Comparison of ENCODE assay signal across 9 cellular contexts in the genomic region with DNA sequence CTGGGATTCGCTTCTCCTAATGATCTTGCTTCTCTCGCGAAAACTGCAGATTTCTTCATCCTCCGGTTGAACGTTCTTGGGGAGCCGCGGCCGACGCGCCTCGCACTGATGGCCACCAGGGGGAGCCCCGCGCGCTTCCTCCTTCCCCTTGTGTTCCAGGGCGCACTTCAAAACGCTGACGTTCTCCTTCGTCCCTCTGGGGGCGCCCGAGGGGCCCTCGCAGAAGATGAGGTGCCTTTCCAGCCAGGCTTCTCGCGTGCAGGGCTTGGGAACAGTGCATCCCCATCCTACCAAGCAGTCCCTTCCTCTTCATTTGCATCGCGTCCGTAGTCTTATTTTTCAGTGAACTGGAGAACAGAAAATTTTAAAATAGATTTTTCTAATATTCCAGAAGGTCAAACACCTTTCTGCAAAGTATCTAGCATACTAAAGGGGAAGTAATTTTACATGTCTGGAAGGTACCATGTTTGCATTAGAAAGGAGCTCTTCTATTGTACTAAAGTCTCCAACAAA. TPM values are rescaled to one million over a fixed set of nuclear protein-coding genes. Genes with fewer than 3 reads are reported as not detected.
DNase-seq lines count a peak whose midpoint lies in the region; ATAC-seq and TF ChIP-seq lines count a peak whose summit lies in the region.
"Had no signal": no experiment of that assay in that cellular context is flagged by ENCODE, and none has a peak within 500 bp of the region (broad histone marks: within the 10 kb centered on the region; RNA-seq: fewer than 3 reads in every experiment).

No MANE protein-coding gene starts in this region.

- no peak overlapping the region for H3K27ac Mint-ChIP-seq in activated CD4-positive, alpha-beta T cell treated with anti-CD3 and anti-CD28 coated beads for 36 hours

- no peaks in the 10 kb centered on the region for H3K36me3 ChIP-seq in BLaER1
- H3K36me3 ChIP-seq in liver (ENCODE audit: control insufficient read depth in 4 of 4, insufficient read depth in 3 of 4, low read depth in 1 of 4, low read length in 3 of 4), result no peaks in the 10 kb centered on the region

- peak; percentile 46 for DNase-seq in NCI-H345 treated with DMSO at 0.1 percent for 48 hours (lab: John Stamatoyannopoulos, UW; ENCODE audit: unreplicated experiment)
- DNase-seq in activated CD4-positive, alpha-beta T cell treated with anti-CD3 and anti-CD28 coated beads for 36 hours, result peak; percentile 94
- peak; percentile 93 for DNase-seq in choroid plexus epithelial cell (ENCODE audit: low read depth)
- DNase-seq in stimulated activated CD4-positive, alpha-beta T cell treated with anti-CD3 and anti-CD28 coated beads, TNF-alpha, amount 100 ng/mL, for 4 hours (ENCODE audit: low read depth in 3 of 3), result peak; percentile 69 to 82 (median 75)

- H3K27ac ChIP-seq in BLaER1, result no peak overlapping the region
- no peak overlapping the region for H3K27ac ChIP-seq in liver (ENCODE audit: low read depth in 1 of 2, low read length in 2 of 2)

- peaks cover 15% of the 10 kb centered on the region for H3K27me3 Mint-ChIP-seq in activated CD4-positive, alpha-beta T cell treated with anti-CD3 and anti-CD28 coated beads for 36 hours

- intact Hi-C loops in activated CD4-positive, alpha-beta T cell treated with anti-CD3 and anti-CD28 coated beads for 36 hours (cut with DNase I, micrococcal nuclease), result loop anchor here (1.0 to 2.0 kb wide), 4 partner anchors 14 to 331 kb away; partner anchors contain the start of gene GSTO2 (in 1 of the 2)

- peaks cover 7% of the 10 kb centered on the region; the same call in 1 of the 2 replicates for H3K4me1 ChIP-seq in BLaER1
- H3K4me1 ChIP-seq in liver (ENCODE audit: control insufficient read depth in 4 of 4, insufficient read depth in 4 of 4, low read length in 3 of 4), result peaks cover 0 to 5% (median 2%) of the 10 kb centered on the region in 4 donors

- H3K27me3 ChIP-seq in BLaER1 (no peaks in the 10 kb centered on the region), liver (ENCODE audit: control insufficient read depth in 4 of 4, insufficient read depth in 4 of 4, low read length in 3 of 4) (no peaks in the 10 kb centered on the region)

- no peaks in the 10 kb centered on the region for H4K20me1 ChIP-seq in BLaER1

- peak; percentile 92 to 96 for TF ChIP-seq RAD21 in liver (IDR thresholded peaks at IDR 0.05)

- peaks cover 19% of the 10 kb centered on the region for H3K4me1 Mint-ChIP-seq in activated CD4-positive, alpha-beta T cell treated with anti-CD3 and anti-CD28 coated beads for 36 hours

- ATAC-seq in GM19043 (IDR thresholded peaks at IDR 0.05; ENCODE audit: low read depth, unreplicated experiment) (peak; percentile 99), HG03196 (IDR thresholded peaks at IDR 0.05; ENCODE audit: unreplicated experiment) (peak; percentile 98)
- peak; percentile 99 for ATAC-seq in activated CD4-positive, alpha-beta T cell treated with anti-CD3 and anti-CD28 coated beads for 36 hours

- no peaks in the 10 kb centered on the region for H3K9me3 Mint-ChIP-seq in activated CD4-positive, alpha-beta T cell treated with anti-CD3 and anti-CD28 coated beads for 36 hours (ENCODE audit: low read depth)

- H3K9me3 ChIP-seq in BLaER1 (no peaks in the 10 kb centered on the region), liver (ENCODE audit: control insufficient read depth in 4 of 4, low read length in 3 of 4) (no peaks in the 10 kb centered on the region)

- WGBS in liver, result 3% methylated on average over 26 of the region's 26 CpGs

- POLR2A ChIA-PET in activated CD4-positive, alpha-beta T cell treated with anti-CD3 and anti-CD28 coated beads for 36 hours (lab: Charles Lee), result interaction anchor here (0.6 to 1.5 kb wide), 2 partner anchors 22 to 62 kb away, joined by 4 read pairs; partner anchors contain the start of gene CFAP58

- peak overlapping the region; percentile 23; the same call in 1 of the 2 replicates for H3K4me2 ChIP-seq in BLaER1

- CTCF ChIA-PET in activated CD4-positive, alpha-beta T cell treated with anti-CD3 and anti-CD28 coated beads for 36 hours (lab: Charles Lee), result interaction anchor here (0.5 to 8.2 kb wide), 36 partner anchors 8 to 521 kb away, joined by 3 to 142 read pairs (median 4); partner anchors contain the start of genes CFAP43, CFAP58 and ITPRIP

- TF ChIP-seq CTCF in choroid plexus epithelial cell (conservative IDR thresholded peaks at IDR 0.05; ENCODE audit: low read depth, low read length) (peak; percentile 100), liver (IDR thresholded peaks at IDR 0.05; ENCODE audit: low read depth, low read length, missing input control) (peak; percentile 99)

- no peaks in the 10 kb centered on the region for H3K36me3 Mint-ChIP-seq in activated CD4-positive, alpha-beta T cell treated with anti-CD3 and anti-CD28 coated beads for 36 hours (ENCODE audit: low read depth)

- H3K4me3 Mint-ChIP-seq in activated CD4-positive, alpha-beta T cell treated with anti-CD3 and anti-CD28 coated beads for 36 hours, result no peak overlapping the region

- H3K4me3 ChIP-seq in BLaER1, result no peak overlapping the region
- H3K4me3 ChIP-seq in choroid plexus epithelial cell (ENCODE audit: low read depth, low read length), result peak overlapping the region; percentile 3
- H3K4me3 ChIP-seq in liver (ENCODE audit: low read depth in 1 of 3, low read length in 3 of 3), result no peak overlapping the region

- H3K9ac ChIP-seq in BLaER1 (no peak overlapping the region), liver (ENCODE audit: low read depth in 1 of 2, low read length in 2 of 2) (no peak overlapping the region)

TF ChIP-seq in liver, 16 proteins besides CTCF, POLR2A, EP300 and RAD21:
- TF ChIP-seq EGR1 (IDR thresholded peaks at IDR 0.05; ENCODE audit: low read depth in 2 of 2) (no peak), RXRA (IDR thresholded peaks at IDR 0.05) (peak; percentile 22 to 37), JUND (IDR thresholded peaks at IDR 0.05) (peak in 1 of 2 donors; percentile 19), YY1 (IDR thresholded peaks at IDR 0.05) (peak; percentile 24), SP1 (IDR thresholded peaks at IDR 0.05) (no peak), GABPA (IDR thresholded peaks at IDR 0.05 in 1 of 2, conservative IDR thresholded peaks at IDR 0.05 in 1 of 2) (no peak), HNF4A (conservative IDR thresholded peaks at IDR 0.05) (peak in 1 of 2 donors; percentile 17), HNF4G (IDR thresholded peaks at IDR 0.05) (no peak), NR2F2 (IDR thresholded peaks at IDR 0.05) (no peak)
- TF ChIP-seq, protein P1, sequence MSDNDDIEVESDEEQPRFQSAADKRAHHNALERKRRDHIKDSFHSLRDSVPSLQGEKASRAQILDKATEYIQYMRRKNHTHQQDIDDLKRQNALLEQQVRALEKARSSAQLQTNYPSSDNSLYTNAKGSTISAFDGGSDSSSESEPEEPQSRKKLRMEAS (IDR thresholded peaks at IDR 0.05), result peak; percentile 5

RNA-seq across cellular contexts. Expression of gene GSTO2, which starts 22.5 kb away (rescaled TPM):
- 1 to 10 TPM; 2.1 to 2.8 TPM for total RNA-seq in activated CD4-positive, alpha-beta T cell treated with anti-CD3 and anti-CD28 coated beads for 36 hours
- total RNA-seq in liver, result 1 to 10 TPM; 1.0 to 4.6 TPM
- 1 to 10 TPM; 1.6 to 1.8 TPM for polyA plus RNA-seq in liver

RNA-seq across cellular contexts. Expression of gene GSTO1, which starts 36.8 kb away (rescaled TPM):
- total RNA-seq in activated CD4-positive, alpha-beta T cell treated with anti-CD3 and anti-CD28 coated beads for 36 hours, result 100 to 1,000 TPM; 261 to 320 TPM
- total RNA-seq in liver, result 100 to 1,000 TPM; 137 to 156 TPM
- polyA plus RNA-seq in liver, result 100 to 1,000 TPM; 266 to 349 TPM

RNA-seq across cellular contexts. Expression of gene ITPRIP, which starts 46.8 kb away (rescaled TPM):
- total RNA-seq in activated CD4-positive, alpha-beta T cell treated with anti-CD3 and anti-CD28 coated beads for 36 hours, result 10 to 100 TPM; 20.3 to 21.6 TPM
- 1 to 10 TPM; 7.7 to 7.9 TPM for total RNA-seq in liver
- 1 to 10 TPM; 3.5 to 4.2 TPM for polyA plus RNA-seq in liver

RNA-seq across cellular contexts. Expression of gene CFAP43, which starts 59.3 kb away (rescaled TPM):
- total RNA-seq in activated CD4-positive, alpha-beta T cell treated with anti-CD3 and anti-CD28 coated beads for 36 hours, result under 1 TPM; 0.09 TPM
- total RNA-seq in liver, result under 1 TPM; 0.17 to 0.33 TPM
- polyA plus RNA-seq in liver, result under 1 TPM; 0.10 to 0.13 TPM
- total RNA-seq: activated CD8-positive, alpha-beta memory T cell treated with anti-CD3 and anti-CD28 coated beads for 36 hours had no signal
